11 cellular contexts compared by ENCODE assay signal in the genomic region with DNA sequence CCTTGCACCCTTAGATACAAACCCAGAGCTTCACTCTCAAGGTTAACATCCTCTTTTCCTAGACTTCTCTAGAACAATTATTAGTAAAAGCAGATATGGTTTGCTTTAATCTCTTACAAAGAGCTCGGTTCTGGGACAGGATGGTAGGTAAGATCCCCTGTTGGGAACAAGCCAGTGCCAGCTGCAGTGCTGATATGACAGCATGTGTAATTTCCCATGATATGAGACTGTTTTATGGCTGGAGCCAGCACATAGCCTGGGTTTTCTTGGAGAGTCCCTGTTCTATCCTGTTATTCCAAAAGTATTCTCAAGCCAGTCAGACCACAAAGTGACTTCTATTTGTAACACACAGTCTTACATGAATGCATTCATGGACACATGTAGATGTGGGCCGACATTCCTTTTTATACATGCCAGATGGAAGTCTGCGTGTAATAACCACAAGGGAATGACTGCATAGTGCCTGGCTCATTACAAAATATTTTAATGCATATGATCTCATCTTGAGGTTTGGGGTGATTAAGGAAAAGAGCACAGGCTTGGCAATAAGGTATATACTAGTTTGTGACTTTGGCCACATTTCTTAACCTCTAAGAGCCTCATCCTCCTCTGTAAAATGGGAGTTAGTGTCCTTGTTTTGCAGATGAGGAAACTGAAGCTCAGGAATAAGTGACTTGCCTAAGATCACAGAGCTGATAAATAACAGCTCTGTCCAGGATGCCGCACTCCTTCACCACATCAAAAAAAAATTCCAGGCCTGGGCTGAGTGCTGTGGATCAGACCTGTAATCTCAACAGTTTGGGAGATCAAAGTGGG. TPM values are rescaled to one million over a fixed set of nuclear protein-coding genes. Genes with fewer than 3 reads are reported as not detected.
DNase-seq lines count a peak whose midpoint lies in the region; TF ChIP-seq lines count a peak whose summit lies in the region.
"Had no signal": no experiment of that assay in that cellular context is flagged by ENCODE, and none has a peak within 500 bp of the region (broad histone marks: within the 10 kb centered on the region; RNA-seq: fewer than 3 reads in every experiment).

No MANE protein-coding gene starts in this region.

- peak overlapping the region; percentile 99 for H3K27ac ChIP-seq in SK-N-MC
- H3K27ac ChIP-seq in right atrium auricular region = peak overlapping the region in 1 of 2 donors; percentile 61

- H3K9ac ChIP-seq in SK-N-MC (ENCODE audit: insufficient read length) = no peak overlapping the region

- DNase-seq in GM04503 (ENCODE audit: low read depth) (peak; percentile 96), SK-N-MC (ENCODE audit: low read depth, low spot score) (peak; percentile 76), fibroblast of mammary gland (ENCODE audit: low read depth) (peak; percentile 99), skeletal muscle cell (ENCODE audit: low read depth) (peak; percentile 99), GM20000 (ENCODE audit: low spot score) (no peak), NK-92 (lab: John Stamatoyannopoulos, UW; ENCODE audit: unreplicated experiment) (no peak), right atrium auricular region (ENCODE audit: low spot score) (no peak), NCI-H2227 (lab: John Stamatoyannopoulos, UW; ENCODE audit: unreplicated experiment) (no peak)
- DNase-seq: activated CD4-positive, alpha-beta T cell treated with anti-CD3 and anti-CD28 coated beads, Interleukin-2, amount 10 ng/mL, durations not matched to agents 7 days and 5 days; activated naive CD4-positive, alpha-beta T cell treated with Interleukin-2 at 50 U/mL for 16 hours; NCI-H1694 treated with DMSO at 0.1 percent for 48 hours had no signal

- H3K9me3 ChIP-seq in SK-N-MC (ENCODE audit: low read depth, low read length) = no peaks in the 10 kb centered on the region
- H3K9me3 ChIP-seq in right atrium auricular region = no peaks in the 10 kb centered on the region

- peaks cover 0 to 22% of the 10 kb centered on the region in 2 donors for H3K4me1 ChIP-seq in right atrium auricular region

- peak overlapping the region; percentile 62; the same call in 1 of the 2 replicates for H3K4me3 ChIP-seq in SK-N-MC
- H3K4me3 ChIP-seq in fibroblast of mammary gland (ENCODE audit: control insufficient read depth, low read depth, low read length) = no peak overlapping the region
- H3K4me3 ChIP-seq in skeletal muscle cell (ENCODE audit: low read depth, low read length) = no peak overlapping the region
- H3K4me3 ChIP-seq in right atrium auricular region = no peak overlapping the region

- TF ChIP-seq CTCF in fibroblast of mammary gland (conservative IDR thresholded peaks at IDR 0.05; ENCODE audit: control insufficient read depth, insufficient read depth, low read depth, low read length) (no peak), GM20000 (IDR thresholded peaks at IDR 0.05; ENCODE audit: extremely low read depth, missing control alignments) (no peak), right atrium auricular region (IDR thresholded peaks at IDR 0.05) (no peak)

- H3K36me3 ChIP-seq in SK-N-MC (ENCODE audit: insufficient read depth, low read length) (peaks cover 18% of the 10 kb centered on the region), right atrium auricular region (no peaks in the 10 kb centered on the region)

- no peaks in the 10 kb centered on the region for H3K27me3 ChIP-seq in right atrium auricular region

RNA-seq across cellular contexts. Expression of a gene that starts 21.8 kb away (rescaled TPM):
- 10 to 100 TPM in 1 of 2 donors, 1 to 10 TPM in 1; 8.4 to 34.3 TPM for total RNA-seq in right atrium auricular region

Comparison
In these comparisons a context has a peak if more than half of its experiments do, and no peak if none do; other contexts are left out.
1. DNase-seq: peak in GM04503 (single experiment), SK-N-MC (single experiment), fibroblast of mammary gland (single experiment) and skeletal muscle cell (single experiment); none in GM20000 (single experiment), NK-92 (single experiment), right atrium auricular region (single experiment) and NCI-H2227 (single experiment).